23 cellular contexts compared by ENCODE assay signal in genomic region chr7:129591868-129592267, GRCh38.
"Had no signal": no experiment of that assay in that cellular context is flagged by ENCODE, and none has a peak within 500 bp of the region (broad histone marks: within the 10 kb centered on the region; RNA-seq: fewer than 3 reads in every experiment).

No MANE protein-coding gene starts in this region.

- H3K4me3 ChIP-seq: K562 had no signal

- H3K9me3 ChIP-seq: SK-N-SH had no signal

- ATAC-seq: Panc1, T-cell had no signal

- DNase-seq: MM.1S, NCI-H1092, NCI-H1105 treated with DMSO at 0.1 percent for 48 hours, NCI-H1417 treated with DMSO at 0.1 percent for 48 hours, NCI-H146, NCI-H1694 treated with DMSO at 0.1 percent for 48 hours, NCI-H1930, NCI-H2081, NCI-H2107, NCI-H2227 treated with DMSO at 0.1 percent for 48 hours, NCI-H446, NCI-H510A, NCI-H524 treated with DMSO at 0.1 percent for 48 hours, NCI-H69, NCI-H774, SHP77, SK-N-SH, SW 1271, T-cell had no signal

- H3K27ac ChIP-seq: KMS-11, RWPE1 had no signal
